Comparison of ENCODE assay signal across 20 cellular contexts in genomic region chr5:177359860-177360259, GRCh38. TPM values are rescaled to one million over a fixed set of nuclear protein-coding genes. Genes with fewer than 3 reads are reported as not detected.
A peak's percentile ranks its signal among the peaks of the same experiment; 100 is the strongest.
DNase-seq lines count a peak whose midpoint lies in the region; ATAC-seq and TF ChIP-seq lines count a peak whose summit lies in the region.
"Had no signal": no experiment of that assay in that cellular context is flagged by ENCODE, and none has a peak within 500 bp of the region (broad histone marks: within the 10 kb centered on the region; RNA-seq: fewer than 3 reads in every experiment).

No MANE protein-coding gene starts in this region.

- H3K4me1 Mint-ChIP-seq in activated CD4-positive, alpha-beta T cell treated with anti-CD3 and anti-CD28 coated beads for 36 hours = peaks cover 85% of the 10 kb centered on the region
- H3K4me1 Mint-ChIP-seq in IgD-negative memory B cell (peaks cover 20 to 53% (median 53%) of the 10 kb centered on the region in 3 donors), natural killer cell (peaks cover 56 to 78% of the 10 kb centered on the region in 2 donors)
- H3K4me1 Mint-ChIP-seq in activated naive CD8-positive, alpha-beta T cell (ENCODE audit: low read depth) = peaks cover 88% of the 10 kb centered on the region

- H3K27ac Mint-ChIP-seq in activated CD4-positive, alpha-beta T cell treated with anti-CD3 and anti-CD28 coated beads for 36 hours = peak overlapping the region; percentile 23
- H3K27ac Mint-ChIP-seq in IgD-negative memory B cell (peak overlapping the region; percentile 27 to 80 (median 63)), natural killer cell (peak overlapping the region; percentile 38 to 89)
- H3K27ac Mint-ChIP-seq in activated naive CD8-positive, alpha-beta T cell = peak overlapping the region; percentile 90

- no peak for TF ChIP-seq CTCF in natural killer cell (IDR thresholded peaks at IDR 0.05)

- peaks cover 3% of the 10 kb centered on the region for H3K9me3 Mint-ChIP-seq in activated CD4-positive, alpha-beta T cell treated with anti-CD3 and anti-CD28 coated beads for 36 hours (ENCODE audit: low read depth)
- H3K9me3 Mint-ChIP-seq in IgD-negative memory B cell (no peaks in the 10 kb centered on the region), natural killer cell (no peaks in the 10 kb centered on the region)
- no peaks in the 10 kb centered on the region for H3K9me3 Mint-ChIP-seq in activated naive CD8-positive, alpha-beta T cell (ENCODE audit: low read depth)

- intact Hi-C loops in activated CD4-positive, alpha-beta T cell treated with anti-CD3 and anti-CD28 coated beads for 36 hours (cut with DNase I, micrococcal nuclease) = loop anchor here in 1 of 2 experiments (10.0 kb wide), 1 partner anchor 995 kb away; the partner anchor contains the start of genes ARL10 and KIAA1191
- intact Hi-C loops in natural killer cell (cut with micrococcal nuclease) = loop anchor here (5.0 kb wide), 3 partner anchors 32 to 48 kb away; partner anchors contain the start of gene MXD3

- peaks cover 11% of the 10 kb centered on the region for H3K36me3 Mint-ChIP-seq in activated CD4-positive, alpha-beta T cell treated with anti-CD3 and anti-CD28 coated beads for 36 hours (ENCODE audit: low read depth)
- H3K36me3 Mint-ChIP-seq in IgD-negative memory B cell (peaks cover 2% of the 10 kb centered on the region), natural killer cell (no peaks in the 10 kb centered on the region)
- H3K36me3 Mint-ChIP-seq in activated naive CD8-positive, alpha-beta T cell = no peaks in the 10 kb centered on the region

- DNase-seq in activated CD4-positive, alpha-beta T cell treated with anti-CD3 and anti-CD28 coated beads for 36 hours = no peak
- DNase-seq in activated CD4-positive, alpha-beta T cell treated with anti-CD3 and anti-CD28 coated beads for 4 hours = no peak
- DNase-seq in natural killer cell (no peak), HCEC 1CT (no peak), NCI-H1930 (lab: John Stamatoyannopoulos, UW) (no peak)
- DNase-seq: amygdala, DND-41, NCI-H2029 treated with DMSO at 0.1 percent for 48 hours, NCI-H524, SK-N-SH, stomach, uterus had no signal

- no peaks in the 10 kb centered on the region for H3K27me3 Mint-ChIP-seq in activated CD4-positive, alpha-beta T cell treated with anti-CD3 and anti-CD28 coated beads for 36 hours
- peaks cover 3% of the 10 kb centered on the region for H3K27me3 Mint-ChIP-seq in IgD-negative memory B cell
- H3K27me3 Mint-ChIP-seq in activated naive CD8-positive, alpha-beta T cell = no peaks in the 10 kb centered on the region
- H3K27me3 Mint-ChIP-seq in natural killer cell (ENCODE audit: low read depth in 2 of 2) = no peaks in the 10 kb centered on the region

- POLR2A ChIA-PET in activated CD4-positive, alpha-beta T cell treated with anti-CD3 and anti-CD28 coated beads for 36 hours (lab: Charles Lee) = interaction anchor here (0.6 to 0.9 kb wide), 2 partner anchors 10 to 90 kb away, joined by 3 read pairs; no protein-coding TSS in a partner anchor

- CTCF ChIA-PET in activated CD4-positive, alpha-beta T cell treated with anti-CD3 and anti-CD28 coated beads for 36 hours (lab: Charles Lee) = interaction anchor here (0.6 to 5.7 kb wide), 5 partner anchors 9 to 34 kb away, joined by 3 to 49 read pairs (median 3); no protein-coding TSS in a partner anchor

- ATAC-seq in activated CD4-positive, alpha-beta T cell treated with anti-CD3 and anti-CD28 coated beads for 36 hours = no peak
- ATAC-seq in natural killer cell = no peak
- ATAC-seq in GM19351 (IDR thresholded peaks at IDR 0.05; ENCODE audit: unreplicated experiment) = no peak
- ATAC-seq: gastroesophageal sphincter had no signal

- peak overlapping the region; percentile 82 for H3K4me3 Mint-ChIP-seq in activated CD4-positive, alpha-beta T cell treated with anti-CD3 and anti-CD28 coated beads for 36 hours
- H3K4me3 Mint-ChIP-seq in IgD-negative memory B cell (peak overlapping the region; percentile 69 to 92 (median 82)), natural killer cell (peak overlapping the region; percentile 90)
- H3K4me3 Mint-ChIP-seq in activated naive CD8-positive, alpha-beta T cell = peak overlapping the region; percentile 82

RNA-seq across cellular contexts. Expression of gene RGS14, which starts 2.1 kb away (rescaled TPM):
- total RNA-seq in activated CD4-positive, alpha-beta T cell treated with anti-CD3 and anti-CD28 coated beads for 36 hours = 10 to 100 TPM; 43.8 to 62.0 TPM
- polyA plus RNA-seq in IgD-negative memory B cell = 49.5 TPM
- total RNA-seq in natural killer cell = 10 to 100 TPM; 57.3 to 87.0 (median 66.1) TPM

RNA-seq across cellular contexts. Expression of gene LMAN2, which starts 8.4 kb away (rescaled TPM):
- total RNA-seq in activated CD4-positive, alpha-beta T cell treated with anti-CD3 and anti-CD28 coated beads for 36 hours = 10 to 100 TPM; 74.5 to 92.1 TPM
- 171 TPM for polyA plus RNA-seq in IgD-negative memory B cell
- total RNA-seq in natural killer cell = 100 to 1,000 TPM; 112 to 124 (median 114) TPM

RNA-seq across cellular contexts. Expression of gene SLC34A1, which starts 24.4 kb away (rescaled TPM):
- under 1 TPM in 1 of 2 experiments, not detected in 1; 0.14 TPM for total RNA-seq in activated CD4-positive, alpha-beta T cell treated with anti-CD3 and anti-CD28 coated beads for 36 hours
- not detected for polyA plus RNA-seq in IgD-negative memory B cell
- under 1 TPM; 0.50 to 0.66 (median 0.63) TPM for total RNA-seq in natural killer cell
- total RNA-seq: chondrocyte, myocyte, stomach, uterus had no signal

RNA-seq across cellular contexts. Expression of gene PFN3, which starts 40.6 kb away (rescaled TPM):
- total RNA-seq in activated CD4-positive, alpha-beta T cell treated with anti-CD3 and anti-CD28 coated beads for 36 hours = not detected
- not detected for polyA plus RNA-seq in IgD-negative memory B cell
- total RNA-seq in natural killer cell = not detected
- total RNA-seq: A172, chondrocyte, gastroesophageal sphincter, liver, myocyte, stomach, uterus had no signal
- polyA plus RNA-seq: liver, SK-N-SH, stomach had no signal

RNA-seq across cellular contexts. Expression of gene MXD3, which starts 48.2 kb away (rescaled TPM):
- 10 to 100 TPM; 21.3 to 27.2 TPM for total RNA-seq in activated CD4-positive, alpha-beta T cell treated with anti-CD3 and anti-CD28 coated beads for 36 hours
- polyA plus RNA-seq in IgD-negative memory B cell = 4.1 TPM
- total RNA-seq in natural killer cell = 10 to 100 TPM; 10.9 to 15.0 (median 15.0) TPM

Comparison
In these comparisons a context has a peak if more than half of its experiments do, and no peak if none do; other contexts are left out.
1. H3K27ac Mint-ChIP-seq: peak in every context shown above with its lines; median percentile 90 in activated naive CD8-positive, alpha-beta T cell; 64 in natural killer cell; 63 in IgD-negative memory B cell; 23 in activated CD4-positive, alpha-beta T cell treated with anti-CD3 and anti-CD28 coated beads for 36 hours.